12 cellular contexts compared by ENCODE assay signal in genomic region chr17:31310260-31310659, GRCh38. TPM values are rescaled to one million over a fixed set of nuclear protein-coding genes. Genes with fewer than 3 reads are reported as not detected.
DNase-seq lines count a peak whose midpoint lies in the region; ATAC-seq, FAIRE-seq and TF ChIP-seq lines count a peak whose summit lies in the region.
"Had no signal": no experiment of that assay in that cellular context is flagged by ENCODE, and none has a peak within 500 bp of the region (broad histone marks: within the 10 kb centered on the region; RNA-seq: fewer than 3 reads in every experiment).

No MANE protein-coding gene starts in this region.

- CTCF ChIA-PET in GM12878 (lab: Yijun Ruan, JAX) = interaction anchor here (1.4 to 10.7 kb wide), 3 partner anchors 10 to 62 kb away, joined by 6 to 80 read pairs (median 21); partner anchors contain the start of gene EVI2A

- H3K4me2 ChIP-seq in GM12878 (ENCODE audit: control insufficient read depth, insufficient read depth) = peak overlapping the region; percentile 97

- RAD21 ChIA-PET in GM12878 (lab: Charles Lee; ENCODE audit: unreplicated experiment) = interaction anchor here (1.0 to 3.9 kb wide), 5 partner anchors 9 to 183 kb away, joined by 3 to 39 read pairs (median 20); no protein-coding TSS in a partner anchor

- peak; percentile 58 for FAIRE-seq in GM19239 (lab: Jason Lieb, UNC)
- FAIRE-seq in GM12878 (lab: Jason Lieb, UNC) = no peak
- no peak for FAIRE-seq in urothelium cell line (lab: Jason Lieb, UNC)

- H3K9ac ChIP-seq in GM12878 (ENCODE audit: control insufficient read depth, insufficient read depth, low read length) = peak overlapping the region; percentile 93

- H3K9me3 ChIP-seq in GM12878 (replicated peaks; ENCODE audit: control insufficient read depth, insufficient read depth, low read length) = peaks cover under 1% of the 10 kb centered on the region; the same call in 2 of the 3 replicates
- no peaks in the 10 kb centered on the region for H3K9me3 ChIP-seq in SJCRH30 (replicated peaks)

- peaks cover 23% of the 10 kb centered on the region for H3K4me1 ChIP-seq in GM12878 (ENCODE audit: control insufficient read depth, insufficient read depth, low read length)
- H3K4me1 ChIP-seq in SJCRH30 = no peaks in the 10 kb centered on the region

- BruUV-seq in GM12878 (replicated peaks; lab: Mats Ljungman, UMichigan) = no TSS peak

- H3K79me2 ChIP-seq in GM12878 (ENCODE audit: control insufficient read depth, insufficient read depth, low read length) = peaks cover 91% of the 10 kb centered on the region

- POLR2A ChIA-PET in GM12878 (lab: Charles Lee) = interaction anchor here (0.7 to 2.8 kb wide), 5 partner anchors 9 to 183 kb away, joined by 3 to 30 read pairs (median 5); partner anchors contain the start of gene EVI2A

- peak overlapping the region; percentile 95 for H3K27ac ChIP-seq in GM12878 (ENCODE audit: control insufficient read depth, insufficient read depth)
- no peak overlapping the region for H3K27ac ChIP-seq in SJCRH30
- H3K27ac ChIP-seq: VCaP had no signal

- TF ChIP-seq POLR2A in GM12878 (IDR thresholded peaks at IDR 0.05; ENCODE audit: low read depth, low read length) = no peak

- TF ChIP-seq RAD21 in GM12878 (IDR thresholded peaks at IDR 0.05; ENCODE audit: insufficient read depth, low read depth, low read length) = no peak

- H3K27me3 ChIP-seq in GM12878 (replicated peaks in 1 of 2; ENCODE audit: control insufficient read depth in 2 of 2, insufficient read depth in 2 of 2, low read length in 1 of 2) = no peaks in the 10 kb centered on the region
- no peaks in the 10 kb centered on the region for H3K27me3 ChIP-seq in SJCRH30

- 6% methylated on average over 2 of the region's 2 CpGs for WGBS in GM12878 (ENCODE audit: insufficient coverage, insufficient replicate concordance, low lambda C conversion rate, missing lambda C conversion rate)

- in situ Hi-C loops in GM12878 (cut with MboI) = no loop called here

- no peak for TF ChIP-seq CTCF in GM12878 (IDR thresholded peaks at IDR 0.05 in 2 of 3, conservative IDR thresholded peaks at IDR 0.05 in 1 of 3; ENCODE audit: control insufficient read depth in 2 of 3, extremely low read depth in 1 of 3, insufficient read depth in 1 of 3, low read depth in 3 of 3, low read length in 3 of 3)

- SMC1A ChIA-PET in GM12878 (lab: Charles Lee; ENCODE audit: uncharacterized antibody, unreplicated experiment) = interaction anchor here (1.6 to 8.0 kb wide), 3 partner anchors 11 to 61 kb away, joined by 9 to 101 read pairs (median 86); partner anchors contain the start of gene EVI2A

- H4K20me1 ChIP-seq in GM12878 (ENCODE audit: control insufficient read depth, insufficient read depth) = no peaks in the 10 kb centered on the region

- TF ChIP-seq EP300 in GM12878 (IDR thresholded peaks at IDR 0.05; ENCODE audit: borderline replicate concordance in 1 of 2, control insufficient read depth in 1 of 2, low read depth in 2 of 2, low read length in 2 of 2) = no peak

- peak overlapping the region; percentile 69 for H3K4me3 ChIP-seq in GM12878
- no peak overlapping the region for H3K4me3 ChIP-seq in SJCRH30

- peak; percentile 37 for ATAC-seq in GM12878
- ATAC-seq in HG03520 (IDR thresholded peaks at IDR 0.05; ENCODE audit: unreplicated experiment) = no peak
- no peak for ATAC-seq in Right ventricle myocardium inferior

- H3K36me3 ChIP-seq in GM12878 (ENCODE audit: control insufficient read depth in 2 of 2, insufficient read depth in 2 of 2, low read length in 1 of 2) = peaks cover under 1 to 13% of the 10 kb centered on the region in 2 experiments; a peak in 3 of 4 replicates
- H3K36me3 ChIP-seq in SJCRH30 = peaks cover 4% of the 10 kb centered on the region; the same call in 1 of the 2 replicates

- DNase-seq in GM19239 (ENCODE audit: insufficient read length, low spot score) (no peak), T-helper 2 cell (peak in 3 of 5 experiments; percentile 50 to 76 (median 70)), GM12878 (ENCODE audit: low read depth, low spot score) (no peak), SJCRH30 (no peak), Right ventricle myocardium inferior (ENCODE audit: missing footprints) (no peak), urothelium cell line (ENCODE audit: low spot score) (no peak)
- peak; percentile 44 for DNase-seq in stimulated activated CD4-positive, alpha-beta T cell treated with anti-CD3 and anti-CD28 coated beads, Interleukin-4, amount 100 ng/mL, for 24 hours
- DNase-seq: mesendoderm, NCI-H1092 treated with DMSO at 0.1 percent for 48 hours had no signal

- H2AFZ ChIP-seq in GM12878 (ENCODE audit: control insufficient read depth, low read depth, low read length) = peak overlapping the region; percentile 14; the same call in 1 of the 2 replicates

- intact Hi-C loops in GM12878 (cut with micrococcal nuclease; ENCODE audit: unreplicated experiment) (loop anchor here (10.0 kb wide), 1 partner anchor 595 kb away; the partner anchor contains the start of gene UTP6), Right ventricle myocardium inferior (cut with DNase I) (no loop called here)

TF ChIP-seq in GM12878, 131 proteins besides CTCF, POLR2A, EP300 and RAD21 (continues in another document):
- TF ChIP-seq SREBF1 (IDR thresholded peaks at IDR 0.05; ENCODE audit: low read length) (no peak), ZNF384 (IDR thresholded peaks at IDR 0.05; ENCODE audit: borderline replicate concordance, low read depth, low read length) (no peak), TBL1XR1 (IDR thresholded peaks at IDR 0.05; ENCODE audit: low read depth, low read length) (no peak), NBN (IDR thresholded peaks at IDR 0.05) (peak; percentile 74)

RNA-seq across cellular contexts. Expression of gene EVI2B, which starts 3.6 kb away (rescaled TPM):
- 28.3 and 30.5 TPM in 2 replicates for total RNA-seq in GM12878 (2013; cell fraction: nucleolus; rRNA removed)
- total RNA-seq in GM12878 (2014; rRNA removed) (35.9 and 38.8 TPM in 2 replicates), GM12878 (2014; rRNA removed; fragmentation: Illumina TruSeq; extraction: Trizol) (65.3 and 67.2 TPM in 2 replicates), GM12878 (2021) (51.0 and 52.7 TPM in 2 replicates), Right ventricle myocardium inferior (2.9 TPM)
- 83.9 TPM for polyA plus RNA-seq in GM12878 (2011; ENCODE audit: low read depth)
- polyA plus RNA-seq in GM12878 (2011; rRNA removed) (124 and 173 TPM in 2 replicates), GM12878 (2014; fragmentation: Illumina TruSeq; extraction: Trizol) (195 and 268 TPM in 2 replicates), GM12878 (2014; fragmentation: Nextera tagmentation; extraction: Ambion mirVana) (10 to 100 TPM; 49.2 to 64.4 TPM), GM12878 (2014; rRNA removed) (44.8 and 51.3 TPM in 2 replicates), GM12878 (2016; fragmentation: Nextera tagmentation; extraction: Ambion mirVana) (10 to 100 TPM; 26.2 to 32.0 TPM)
- 44.4 and 50.2 TPM in 2 replicates for polyA plus RNA-seq in GM12878 (2011; cell fraction: cytosol; rRNA removed)
- polyA plus RNA-seq in GM12878 (2011; cell fraction: nucleus; rRNA removed) = 29.3 and 30.8 TPM in 2 replicates
- polyA plus RNA-seq in GM12878 (2012) = 120 and 126 TPM in 2 replicates
- polyA minus RNA-seq in GM12878 (2011; rRNA and poly(A)+ RNA removed) = 31.2 and 67.4 TPM in 2 replicates
- 12.3 and 14.2 TPM in 2 replicates for polyA minus RNA-seq in GM12878 (2011; cell fraction: cytosol; rRNA and poly(A)+ RNA removed)
- 9.7 and 17.0 TPM in 2 replicates for polyA minus RNA-seq in GM12878 (2011; cell fraction: nucleus; rRNA and poly(A)+ RNA removed)
- not detected in 2 replicates for total RNA-seq in SJCRH30 (2014; rRNA removed; shearing (Covaris generic))
- total RNA-seq: epithelial cell of proximal tubule had no signal

RNA-seq across cellular contexts. Expression of gene EVI2A, which starts 11.2 kb away (rescaled TPM):
- total RNA-seq in GM12878 (2013; cell fraction: nucleolus; rRNA removed) = 6.3 and 7.2 TPM in 2 replicates
- total RNA-seq in GM12878 (2014; rRNA removed) (29.5 and 40.9 TPM in 2 replicates), GM12878 (2014; rRNA removed; fragmentation: Illumina TruSeq; extraction: Trizol) (50.3 and 51.2 TPM in 2 replicates), GM12878 (2021) (21.4 and 22.9 TPM in 2 replicates), Right ventricle myocardium inferior (3.0 TPM)
- 12.9 TPM for polyA plus RNA-seq in GM12878 (2011; ENCODE audit: low read depth)
- polyA plus RNA-seq in GM12878 (2011; rRNA removed) (4.6 and 10.6 TPM in 2 replicates), GM12878 (2014; fragmentation: Illumina TruSeq; extraction: Trizol) (41.3 and 62.5 TPM in 2 replicates), GM12878 (2014; fragmentation: Nextera tagmentation; extraction: Ambion mirVana) (10 to 100 TPM; 54.5 to 78.3 TPM), GM12878 (2014; rRNA removed) (17.8 and 21.9 TPM in 2 replicates), GM12878 (2016; fragmentation: Nextera tagmentation; extraction: Ambion mirVana) (10 to 100 TPM; 15.1 to 15.5 TPM)
- polyA plus RNA-seq in GM12878 (2011; cell fraction: cytosol; rRNA removed) = 1.7 and 1.8 TPM in 2 replicates
- polyA plus RNA-seq in GM12878 (2011; cell fraction: nucleus; rRNA removed) = 1.2 and 1.5 TPM in 2 replicates
- polyA plus RNA-seq in GM12878 (2012) = 21.1 and 30.8 TPM in 2 replicates
- 1.7 and 2.7 TPM in 2 replicates for polyA minus RNA-seq in GM12878 (2011; rRNA and poly(A)+ RNA removed)
- 1.1 TPM in 1 of 2 replicates, not detected in the other for polyA minus RNA-seq in GM12878 (2011; cell fraction: cytosol; rRNA and poly(A)+ RNA removed)
- 1.9 and 3.0 TPM in 2 replicates for polyA minus RNA-seq in GM12878 (2011; cell fraction: nucleus; rRNA and poly(A)+ RNA removed)
- 0.10 and 0.38 TPM in 2 replicates for total RNA-seq in SJCRH30 (2014; rRNA removed; shearing (Covaris generic))
- total RNA-seq: epithelial cell of proximal tubule had no signal

RNA-seq across cellular contexts. Expression of gene OMG, which starts 13.2 kb away (rescaled TPM):
- 0.51 and 0.54 TPM in 2 replicates for total RNA-seq in GM12878 (2013; cell fraction: nucleolus; rRNA removed)
- total RNA-seq in GM12878 (2014; rRNA removed) (0.23 and 0.27 TPM in 2 replicates), GM12878 (2014; rRNA removed; fragmentation: Illumina TruSeq; extraction: Trizol) (0.09 TPM in 2 replicates), GM12878 (2021) (0.18 TPM in 1 of 2 replicates, not detected in the other), Right ventricle myocardium inferior (not detected)
- 0.54 TPM for polyA plus RNA-seq in GM12878 (2011; ENCODE audit: low read depth)
- polyA plus RNA-seq in GM12878 (2011; rRNA removed) (0.30 and 0.40 TPM in 2 replicates), GM12878 (2014; fragmentation: Illumina TruSeq; extraction: Trizol) (0.17 and 0.37 TPM in 2 replicates), GM12878 (2014; fragmentation: Nextera tagmentation; extraction: Ambion mirVana) (under 1 TPM; 0.20 to 0.53 TPM), GM12878 (2014; rRNA removed) (0.14 and 0.37 TPM in 2 replicates), GM12878 (2016; fragmentation: Nextera tagmentation; extraction: Ambion mirVana) (under 1 TPM; 0.55 to 0.96 TPM)
- 0.09 and 0.13 TPM in 2 replicates for polyA plus RNA-seq in GM12878 (2011; cell fraction: cytosol; rRNA removed)
- polyA plus RNA-seq in GM12878 (2011; cell fraction: nucleus; rRNA removed) = 0.58 and 0.72 TPM in 2 replicates
- polyA plus RNA-seq in GM12878 (2012) = 0.83 and 0.86 TPM in 2 replicates
- 0.15 and 0.22 TPM in 2 replicates for polyA minus RNA-seq in GM12878 (2011; rRNA and poly(A)+ RNA removed)
- polyA minus RNA-seq in GM12878 (2011; cell fraction: cytosol; rRNA and poly(A)+ RNA removed) = not detected in 2 replicates
- 0.36 and 0.48 TPM in 2 replicates for polyA minus RNA-seq in GM12878 (2011; cell fraction: nucleus; rRNA and poly(A)+ RNA removed)
- not detected in 2 replicates for total RNA-seq in SJCRH30 (2014; rRNA removed; shearing (Covaris generic))
- total RNA-seq: epithelial cell of proximal tubule had no signal

Comparison
In these comparisons a context has a peak if more than half of its experiments do, and no peak if none do; other contexts are left out.
1. DNase-seq: peak in T-helper 2 cell (3 of 5) and stimulated activated CD4-positive, alpha-beta T cell treated with anti-CD3 and anti-CD28 coated beads, Interleukin-4, amount 100 ng/mL, for 24 hours (single experiment); none in GM19239 (single experiment), GM12878 (single experiment), SJCRH30 (0 of 2), Right ventricle myocardium inferior (single experiment) and urothelium cell line (single experiment).